In the genomic region with DNA sequence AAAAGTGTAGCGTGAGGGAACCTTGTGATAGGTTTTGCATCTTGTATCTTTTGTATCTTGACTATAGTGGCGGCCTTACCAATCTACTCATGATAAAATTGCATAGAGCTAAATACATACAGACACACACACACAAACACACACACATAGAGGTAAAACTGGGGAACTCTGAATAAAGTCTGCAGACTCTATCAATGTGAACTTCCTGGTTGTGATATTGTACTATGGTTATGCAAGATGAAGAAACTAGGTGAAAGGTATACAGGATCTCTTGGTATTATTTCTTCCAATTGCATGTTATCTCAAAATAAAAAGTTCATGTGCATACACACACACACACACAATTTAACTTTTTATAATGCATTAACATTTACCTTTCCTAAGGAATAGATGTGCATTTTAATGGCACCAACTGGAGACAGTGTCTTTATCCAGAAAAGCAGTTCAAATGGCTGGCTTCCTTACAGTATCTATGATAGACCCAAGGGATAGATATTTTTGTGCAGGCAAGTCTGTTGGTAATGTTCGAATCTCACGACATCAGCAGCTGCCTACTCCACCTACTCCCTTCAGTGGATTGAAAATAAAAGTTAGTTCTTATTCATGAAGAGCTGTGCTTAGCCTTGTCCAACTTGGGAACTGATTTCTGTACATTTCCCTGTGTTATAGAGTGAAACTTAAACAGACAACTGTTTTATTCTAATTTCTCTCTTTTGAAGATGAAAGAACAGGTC, we compare ENCODE assay signal across 24 cellular contexts. TPM values are rescaled to one million over a fixed set of nuclear protein-coding genes. Genes with fewer than 3 reads are reported as not detected.
DNase-seq lines count a peak whose midpoint lies in the region; ATAC-seq, FAIRE-seq and TF ChIP-seq lines count a peak whose summit lies in the region.
"Had no signal": no experiment of that assay in that cellular context is flagged by ENCODE, and none has a peak within 500 bp of the region (broad histone marks: within the 10 kb centered on the region; RNA-seq: fewer than 3 reads in every experiment).

No MANE protein-coding gene starts in this region.

- TF ChIP-seq CTCF in keratinocyte (optimal IDR thresholded peaks at IDR 0.05 in 1 of 3, IDR thresholded peaks at IDR 0.05 in 1 of 3, conservative IDR thresholded peaks at IDR 0.05 in 1 of 3; ENCODE audit: extremely low read depth in 1 of 3, insufficient read depth in 2 of 3, low read length in 3 of 3) = no peak
- TF ChIP-seq CTCF in mesothelial cell of epicardium (IDR thresholded peaks at IDR 0.05; ENCODE audit: unreplicated experiment) = no peak
- no peak for TF ChIP-seq CTCF in thyroid gland (IDR thresholded peaks at IDR 0.05)
- TF ChIP-seq CTCF in OCI-LY7 (conservative IDR thresholded peaks at IDR 0.05; ENCODE audit: low read length) = no peak

- intact Hi-C loops in thyroid gland (cut with DNase I) = no loop called here
- intact Hi-C loops in OCI-LY7 (cut with micrococcal nuclease; ENCODE audit: unreplicated experiment) = no loop called here

- no peaks in the 10 kb centered on the region for H3K79me2 ChIP-seq in Karpas-422 (ENCODE audit: low read length)
- H3K79me2 ChIP-seq in keratinocyte (ENCODE audit: control insufficient read depth, insufficient read depth, low read length) = no peaks in the 10 kb centered on the region
- H3K79me2 ChIP-seq in OCI-LY7 (ENCODE audit: insufficient read depth, low read depth, low read length) = no peaks in the 10 kb centered on the region

- ATAC-seq in GM18520 (IDR thresholded peaks at IDR 0.05; ENCODE audit: unreplicated experiment) = no peak
- ATAC-seq in SK-N-SH treated with all-trans-retinoic acid at 6 μM for 48 hours = no peak
- ATAC-seq: HCT116 had no signal

- no peaks in the 10 kb centered on the region for H4K20me1 ChIP-seq in Karpas-422 (ENCODE audit: insufficient read depth, low read depth, low read length)
- no peaks in the 10 kb centered on the region for H4K20me1 ChIP-seq in keratinocyte (ENCODE audit: control insufficient read depth, extremely low read depth, insufficient read depth, low read length)
- no peaks in the 10 kb centered on the region for H4K20me1 ChIP-seq in OCI-LY7 (ENCODE audit: insufficient read depth, low read length)
- H4K20me1 ChIP-seq: BLaER1 had no signal

- H3K27me3 Mint-ChIP-seq in mesothelial cell of epicardium (ENCODE audit: low read depth) = no peaks in the 10 kb centered on the region

- H3K4me1 ChIP-seq in Karpas-422 (ENCODE audit: low read length) = no peaks in the 10 kb centered on the region
- H3K4me1 ChIP-seq in keratinocyte (ENCODE audit: control insufficient read depth, extremely low read depth, insufficient read depth, low read length) = peaks cover 31% of the 10 kb centered on the region
- H3K4me1 ChIP-seq in thyroid gland = peaks cover 68 to 76% of the 10 kb centered on the region in 2 donors
- H3K4me1 ChIP-seq in OCI-LY7 (ENCODE audit: insufficient read depth, low read length, poor library complexity, severe bottlenecking) = peaks cover 7% of the 10 kb centered on the region

- no peaks in the 10 kb centered on the region for H3K9me3 ChIP-seq in Karpas-422 (ENCODE audit: low read length)
- H3K9me3 ChIP-seq in keratinocyte (ENCODE audit: control insufficient read depth, low read depth, low read length) = no peaks in the 10 kb centered on the region
- H3K9me3 ChIP-seq in thyroid gland = no peaks in the 10 kb centered on the region
- no peaks in the 10 kb centered on the region for H3K9me3 ChIP-seq in OCI-LY7 (ENCODE audit: low read length)
- H3K9me3 ChIP-seq: BLaER1 had no signal

- FAIRE-seq in keratinocyte (lab: Jason Lieb, UNC) = peak; percentile 9
- FAIRE-seq: G401.6, GM12891 had no signal

- dilution Hi-C loops in keratinocyte (cut with MboI; ENCODE audit: extremely low pct_ligation_motif_present, low sequenced_read_pairs) = no loop called here

- TF ChIP-seq POLR2A in thyroid gland (IDR thresholded peaks at IDR 0.05) = no peak

- no peaks in the 10 kb centered on the region for H3K36me3 Mint-ChIP-seq in mesothelial cell of epicardium
- H3K36me3 Mint-ChIP-seq: CD14-positive monocyte; CD4-positive, alpha-beta memory T cell had no signal

- DNase-seq in Karpas-422 (peak; percentile 2), keratinocyte (ENCODE audit: low read depth, low spot score) (no peak), mesothelial cell of epicardium (ENCODE audit: low spot score in 2 of 2, unreplicated experiment in 2 of 2) (no peak), thyroid gland (no peak), NAMALWA (ENCODE audit: low spot score) (no peak), OCI-LY7 (ENCODE audit: low spot score) (no peak)
- DNase-seq: 8988T; Calu3; CD4-positive, alpha-beta memory T cell; DMS 273 treated with DMSO at 0.1 percent for 48 hours; DMS53; DND-41; EL; GOT3; H7; HFFc6 had no signal

- H3K9me3 Mint-ChIP-seq in mesothelial cell of epicardium = peaks cover 8% of the 10 kb centered on the region
- H3K9me3 Mint-ChIP-seq: HFFc6 had no signal

- H3K4me1 Mint-ChIP-seq in mesothelial cell of epicardium = peaks cover 50% of the 10 kb centered on the region
- H3K4me1 Mint-ChIP-seq: CD14-positive monocyte; CD4-positive, alpha-beta memory T cell had no signal

- H3K27ac Mint-ChIP-seq in mesothelial cell of epicardium = peak overlapping the region; percentile 26
- H3K27ac Mint-ChIP-seq: CD14-positive monocyte; CD4-positive, alpha-beta memory T cell; HFFc6 had no signal

- H3K9me2 ChIP-seq in Karpas-422 (replicated peaks; ENCODE audit: insufficient read depth, low read length) = no peaks in the 10 kb centered on the region
- no peaks in the 10 kb centered on the region for H3K9me2 ChIP-seq in OCI-LY7 (ENCODE audit: insufficient read depth, low read length)

- H2AFZ ChIP-seq in Karpas-422 (ENCODE audit: low read length) (no peak overlapping the region), keratinocyte (ENCODE audit: control insufficient read depth, low read length) (peak overlapping the region; percentile 9), OCI-LY7 (ENCODE audit: low read length) (no peak overlapping the region)

- 78 to 80% methylated on average over 4 of the region's 4 CpGs for WGBS in thyroid gland, 2 donors

- H3K36me3 ChIP-seq in Karpas-422 (ENCODE audit: insufficient read depth, low read length) = no peaks in the 10 kb centered on the region
- H3K36me3 ChIP-seq in keratinocyte (ENCODE audit: control insufficient read depth in 2 of 2, extremely low read depth in 1 of 2, insufficient read depth in 2 of 2, low read length in 2 of 2) = no peaks in the 10 kb centered on the region
- H3K36me3 ChIP-seq in thyroid gland = no peaks in the 10 kb centered on the region
- no peaks in the 10 kb centered on the region for H3K36me3 ChIP-seq in OCI-LY7 (ENCODE audit: insufficient read depth, low read length)
- H3K36me3 ChIP-seq: BLaER1 had no signal

- BruUV-seq in OCI-LY7 (replicated peaks; lab: Mats Ljungman, UMichigan) = no TSS peak

- H3K9ac ChIP-seq in Karpas-422 (ENCODE audit: low read length) = no peak overlapping the region
- no peak overlapping the region for H3K9ac ChIP-seq in keratinocyte (ENCODE audit: control insufficient read depth, extremely low read depth, insufficient read depth, low read length)
- H3K9ac ChIP-seq: BLaER1 had no signal

- CTCF ChIA-PET in OCI-LY7 (lab: Charles Lee; ENCODE audit: unreplicated experiment) = interaction anchor here (1.2 kb wide), 1 partner anchor 14 kb away, joined by 3 read pairs; no protein-coding TSS in a partner anchor

- no peak overlapping the region for H3K4me3 ChIP-seq in Karpas-422 (ENCODE audit: low read length)
- no peak overlapping the region for H3K4me3 ChIP-seq in keratinocyte (ENCODE audit: control insufficient read depth in 2 of 3, extremely low read depth in 1 of 3, insufficient read depth in 2 of 3, low read depth in 1 of 3, low read length in 3 of 3)
- no peak overlapping the region for H3K4me3 ChIP-seq in thyroid gland (replicated peaks in 1 of 3)
- no peak overlapping the region for H3K4me3 ChIP-seq in OCI-LY7 (ENCODE audit: low read depth, low read length, poor library complexity, severe bottlenecking)
- H3K4me3 ChIP-seq: BLaER1 had no signal

- no peak overlapping the region for H3K27ac ChIP-seq in Karpas-422 (ENCODE audit: low read length)
- no peak overlapping the region for H3K27ac ChIP-seq in keratinocyte (ENCODE audit: control insufficient read depth, insufficient read depth, low read length)
- H3K27ac ChIP-seq in thyroid gland = peak overlapping the region; percentile 76 to 85 (median 83)
- H3K27ac ChIP-seq in OCI-LY7 (ENCODE audit: low read depth, low read length, poor library complexity, severe bottlenecking) = no peak overlapping the region
- H3K27ac ChIP-seq: BLaER1, HL-60 had no signal

- no peaks in the 10 kb centered on the region for H3K27me3 ChIP-seq in Karpas-422 (ENCODE audit: low read length)
- H3K27me3 ChIP-seq in keratinocyte (ENCODE audit: control insufficient read depth, extremely low read depth, insufficient read depth, low read length) = no peaks in the 10 kb centered on the region
- H3K27me3 ChIP-seq in thyroid gland = no peaks in the 10 kb centered on the region
- H3K27me3 ChIP-seq: BLaER1 had no signal

- POLR2A ChIA-PET in OCI-LY7 (lab: Charles Lee) = interaction anchor here (0.5 to 2.5 kb wide), 5 partner anchors 8 to 144 kb away, joined by 3 to 7 read pairs (median 5); no protein-coding TSS in a partner anchor

- H3K4me2 ChIP-seq in Karpas-422 (ENCODE audit: low read depth, low read length, poor library complexity, severe bottlenecking) = no peak overlapping the region
- H3K4me2 ChIP-seq in keratinocyte (ENCODE audit: control insufficient read depth, extremely low read depth, insufficient read depth, low read depth, low read length) = no peak overlapping the region
- H3K4me2 ChIP-seq in OCI-LY7 (ENCODE audit: low read length) = no peak overlapping the region
- H3K4me2 ChIP-seq: BLaER1 had no signal

- no peaks in the 10 kb centered on the region for H3K9me1 ChIP-seq in keratinocyte (ENCODE audit: control insufficient read depth, extremely low read depth, insufficient read depth, low read length)

- H3K4me3 Mint-ChIP-seq in mesothelial cell of epicardium = no peak overlapping the region
- H3K4me3 Mint-ChIP-seq: CD14-positive monocyte; CD4-positive, alpha-beta memory T cell; HFFc6 had no signal

RNA-seq across cellular contexts. Expression of gene SPRED1, which starts 47.0 kb away (rescaled TPM):
- 25.6 and 27.7 TPM in 2 replicates for total RNA-seq in Karpas-422 (2014; rRNA removed; shearing (Covaris generic); ENCODE audit: low replicate concordance)
- 5.7 to 11.6 TPM (median 11.5 TPM) in 3 replicates for polyA plus RNA-seq in keratinocyte
- polyA plus RNA-seq in keratinocyte (2011; ENCODE audit: low read depth) = 3.9 TPM
- polyA plus RNA-seq in keratinocyte (2011; cell fraction: cytosol; rRNA removed) = 6.3 and 9.9 TPM in 2 replicates
- polyA plus RNA-seq in keratinocyte (2011; cell fraction: nucleus; rRNA removed) = 10.1 and 13.1 TPM in 2 replicates
- polyA plus RNA-seq in keratinocyte (2012; ENCODE audit: low replicate concordance) = 3.9 and 16.6 TPM in 2 replicates
- polyA minus RNA-seq in keratinocyte = 5.0 to 22.3 TPM (median 9.9 TPM) in 3 replicates
- polyA minus RNA-seq in keratinocyte (2011; cell fraction: cytosol; rRNA and poly(A)+ RNA removed) = 17.5 TPM
- 22.7 and 46.3 TPM in 2 replicates for polyA minus RNA-seq in keratinocyte (2011; cell fraction: nucleus; rRNA and poly(A)+ RNA removed)
- total RNA-seq in mesothelial cell of epicardium = 36.3 to 39.9 TPM (median 36.7 TPM) in 3 replicates
- 10 to 100 TPM; 77.9 to 92.7 (median 82.6) TPM for total RNA-seq in thyroid gland
- total RNA-seq in OCI-LY7 (2014; rRNA removed; shearing (Covaris generic)) = 7.5 and 9.6 TPM in 2 replicates
- total RNA-seq in OCI-LY7 (2022) = 19.9 and 21.1 TPM in 2 replicates
- polyA plus RNA-seq: CD4-positive, alpha-beta memory T cell had no signal

Comparison
In these comparisons a context has a peak if more than half of its experiments do, and no peak if none do; other contexts are left out.
1. H3K27ac ChIP-seq: peak in thyroid gland (3 of 3); none in Karpas-422 (single experiment), keratinocyte (single experiment) and OCI-LY7 (single experiment).